ENCODE assay signal across 30 cellular contexts in the genomic region with DNA sequence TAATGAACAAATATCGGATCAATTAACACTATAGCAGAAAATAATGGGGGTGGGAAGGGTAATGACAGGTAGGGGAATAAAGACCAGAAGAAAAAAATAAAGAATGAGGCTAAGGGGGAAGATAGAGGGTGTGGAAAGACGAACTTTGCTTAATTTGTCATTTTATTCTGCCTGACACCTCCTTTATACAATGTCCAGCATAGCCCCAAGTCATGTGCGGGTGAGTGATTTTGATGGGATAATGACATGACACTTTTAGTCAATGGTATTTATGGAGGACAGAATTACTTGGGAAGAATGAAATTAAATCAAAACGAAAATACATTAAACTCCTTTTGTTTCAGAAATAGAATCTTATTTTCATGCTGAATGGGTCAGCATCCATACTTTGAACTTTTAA. TPM values are rescaled to one million over a fixed set of nuclear protein-coding genes. Genes with fewer than 3 reads are reported as not detected.
"Had no signal": no experiment of that assay in that cellular context is flagged by ENCODE, and none has a peak within 500 bp of the region (broad histone marks: within the 10 kb centered on the region; RNA-seq: fewer than 3 reads in every experiment).

No MANE protein-coding gene starts in this region.

- H3K9me3 ChIP-seq: colonic mucosa, esophagus squamous epithelium, gastrocnemius medialis, left lung, lower lobe of right lung, mucosa of descending colon had no signal

- H3K4me1 ChIP-seq: colonic mucosa, esophagus squamous epithelium, gastrocnemius medialis, left lung, lower lobe of right lung had no signal

- H3K27ac ChIP-seq: colonic mucosa, epithelial cell of prostate, esophagus squamous epithelium, gastrocnemius medialis, hepatocyte, left lung, lower lobe of right lung had no signal

- H3K27me3 ChIP-seq: colonic mucosa, gastrocnemius medialis had no signal

- DNase-seq: colonic mucosa; cortex of kidney; effector CD8-positive, alpha-beta T cell; effector memory CD8-positive, alpha-beta T cell; endodermal cell; erythroblast; esophagus squamous epithelium; foreskin fibroblast; foreskin melanocyte; gastrocnemius medialis; glutamatergic neuron; head of caudate nucleus; hypothalamus; immature natural killer cell; islet precursor cell; kidney; kidney glomerular epithelial cell; left lung; left ventricle myocardium superior; lower lobe of right lung; mesenchymal stem cell; mucosa of descending colon had no signal

- ATAC-seq: effector memory CD8-positive, alpha-beta T cell; esophagus mucosa; gastrocnemius medialis; left lung; lower lobe of right lung; mucosa of descending colon had no signal

- H3K4me3 ChIP-seq: colonic mucosa, esophagus squamous epithelium, gastrocnemius medialis, hepatocyte, left lung, lower lobe of right lung, mucosa of descending colon had no signal

RNA-seq across cellular contexts. Expression of a gene that starts 20.5 kb away (rescaled TPM):
- total RNA-seq: colonic mucosa, dermis microvascular lymphatic vessel endothelial cell, endodermal cell, esophagus mucosa, gastrocnemius medialis, glomerular endothelial cell, hepatocyte, left ventricle myocardium superior, lower lobe of right lung, lung microvascular endothelial cell, mesenteric fat pad, mesothelial cell of epicardium had no signal
- polyA plus RNA-seq: hepatocyte had no signal
